In genomic region chr19:37370880-37371661, GRCh38 we compare ENCODE assay signal across 8 cellular contexts. TPM values are rescaled to one million over a fixed set of nuclear protein-coding genes. Genes with fewer than 3 reads are reported as not detected.
A peak's percentile ranks its signal among the peaks of the same experiment; 100 is the strongest.
DNase-seq lines count a peak whose midpoint lies in the region; ATAC-seq and TF ChIP-seq lines count a peak whose summit lies in the region.

ZNF527 (plus strand) TSS chr19:37371099; CDS start chr19:37374199, 3,100 bp downstream.

- H3K27me3 ChIP-seq in testis: no peaks in the 10 kb centered on the region

- peaks cover 9% of the 10 kb centered on the region for H3K9me3 Mint-ChIP-seq in activated naive CD8-positive, alpha-beta T cell treated with anti-CD3 and anti-CD28 coated beads for 36 hours
- H3K9me3 Mint-ChIP-seq in glutamatergic neuron (ENCODE audit: unreplicated experiment): peaks cover 5% of the 10 kb centered on the region

- intact Hi-C loops in testis (cut with DNase I; ENCODE audit: low total_unique reads): no loop called here

- peaks cover 8% of the 10 kb centered on the region for H3K4me1 Mint-ChIP-seq in activated naive CD8-positive, alpha-beta T cell treated with anti-CD3 and anti-CD28 coated beads for 36 hours
- H3K4me1 Mint-ChIP-seq in glutamatergic neuron (ENCODE audit: low read depth, unreplicated experiment): peaks cover 5% of the 10 kb centered on the region

- 2 to 7% methylated on average over 7 to 57 of the region's 58 CpGs for WGBS in testis, 2 donors

- H3K36me3 ChIP-seq in testis (ENCODE audit: low read depth, missing control alignments): no peaks in the 10 kb centered on the region

- no peak for TF ChIP-seq POLR2A in testis (IDR thresholded peaks at IDR 0.05)

- peak within 1 kb of the TSS; percentile 98 for H3K27ac Mint-ChIP-seq in activated naive CD8-positive, alpha-beta T cell treated with anti-CD3 and anti-CD28 coated beads for 36 hours
- peak within 1 kb of the TSS; percentile 95 for H3K27ac Mint-ChIP-seq in glutamatergic neuron (ENCODE audit: unreplicated experiment)

- H3K4me3 ChIP-seq in testis: peak within 1 kb of the TSS; percentile 65 to 73

- CTCF ChIA-PET in GM10248 (lab: Yijun Ruan, JAX): interaction anchor here (1.0 to 1.7 kb wide), 3 partner anchors 25 to 96 kb away, joined by 3 to 4 read pairs (median 3); partner anchors contain the start of gene ZNF569

- H3K27me3 Mint-ChIP-seq in activated naive CD8-positive, alpha-beta T cell treated with anti-CD3 and anti-CD28 coated beads for 36 hours: no peaks in the 10 kb centered on the region
- peaks cover 6% of the 10 kb centered on the region for H3K27me3 Mint-ChIP-seq in glutamatergic neuron (ENCODE audit: unreplicated experiment)

- peaks cover 19% of the 10 kb centered on the region for H3K36me3 Mint-ChIP-seq in activated naive CD8-positive, alpha-beta T cell treated with anti-CD3 and anti-CD28 coated beads for 36 hours
- H3K36me3 Mint-ChIP-seq in glutamatergic neuron (ENCODE audit: unreplicated experiment): peaks cover 15% of the 10 kb centered on the region

- H3K27ac ChIP-seq in testis: peak within 1 kb of the TSS; percentile 46 to 83

- ATAC-seq in HG02588 (IDR thresholded peaks at IDR 0.05; ENCODE audit: unreplicated experiment) (peak; percentile 92), SK-N-SH treated with all-trans-retinoic acid at 6 μM for 48 hours (peak; percentile 99), omental fat pad (ENCODE audit: low FRiP score) (peak; percentile 99)

- no peaks in the 10 kb centered on the region for H3K4me1 ChIP-seq in testis

- H3K9me3 ChIP-seq in testis: no peaks in the 10 kb centered on the region

- POLR2A ChIA-PET in GM10248 (lab: Yijun Ruan, JAX): interaction anchor here (0.6 to 1.4 kb wide), 6 partner anchors 37 to 1156 kb away, joined by 3 to 7 read pairs (median 3); partner anchors contain the start of genes ZNF146, ZNF540, ZNF565 and ZNF571

- DNase-seq in GM10248 (ENCODE audit: extremely low spot score): peak; percentile 96
- DNase-seq in NCI-H1092 (lab: John Stamatoyannopoulos, UW): peak; percentile 92
- peak; percentile 96 for DNase-seq in activated naive CD8-positive, alpha-beta T cell treated with anti-CD3 and anti-CD28 coated beads for 36 hours
- DNase-seq in glutamatergic neuron: peak; percentile 99
- DNase-seq in omental fat pad (ENCODE audit: low spot score): peak; percentile 87
- peak; percentile 97 for DNase-seq in testis

- H3K4me3 Mint-ChIP-seq in activated naive CD8-positive, alpha-beta T cell treated with anti-CD3 and anti-CD28 coated beads for 36 hours: peak within 1 kb of the TSS; percentile 100
- peak within 1 kb of the TSS; percentile 99 for H3K4me3 Mint-ChIP-seq in glutamatergic neuron (ENCODE audit: unreplicated experiment)

- TF ChIP-seq CTCF in GM10248 (IDR thresholded peaks at IDR 0.05; ENCODE audit: control extremely low read depth, extremely low read depth, low read depth, missing control alignments) (no peak), glutamatergic neuron (IDR thresholded peaks at IDR 0.05; ENCODE audit: partially characterized antibody, unreplicated experiment) (no peak), omental fat pad (IDR thresholded peaks at IDR 0.05) (no peak), testis (IDR thresholded peaks at IDR 0.05) (peak in 1 of 3 experiments; percentile 3)

TF ChIP-seq in SK-N-SH treated with all-trans-retinoic acid at 6 μM for 48 hours, 23 proteins besides CTCF, POLR2A, EP300 and RAD21:
- no peak for TF ChIP-seq ESRRG (CRISPR knock-in tag; IDR thresholded peaks at IDR 0.05)
- no peak for TF ChIP-seq ISL1 (CRISPR knock-in tag; IDR thresholded peaks at IDR 0.05)
- TF ChIP-seq TOX (CRISPR knock-in tag; IDR thresholded peaks at IDR 0.05; ENCODE audit: borderline replicate concordance): no peak
- TF ChIP-seq TSHZ2 (CRISPR knock-in tag; IDR thresholded peaks at IDR 0.05): no peak

RNA-seq across cellular contexts. Expression of gene ZNF527, which starts in this region (rescaled TPM):
- 1 to 10 TPM; 5.2 to 6.6 TPM for total RNA-seq in activated naive CD8-positive, alpha-beta T cell treated with anti-CD3 and anti-CD28 coated beads for 36 hours
- total RNA-seq in glutamatergic neuron (ENCODE audit: unreplicated experiment) (11.6 TPM), omental fat pad (1 to 10 TPM; 3.7 to 7.4 (median 4.6) TPM), testis (10 to 100 TPM; 19.4 to 22.5 TPM)
- polyA plus RNA-seq in testis (ENCODE audit: insufficient read depth, low read depth, low replicate concordance): 6.8 TPM

Comparison
In these comparisons a context has a peak if more than half of its experiments do, and no peak if none do; other contexts are left out.
1. Peak in every context shown above with its lines: DNase-seq, ATAC-seq, H3K4me3 ChIP-seq and H3K27ac ChIP-seq.